ENCODE assay signal across 20 cellular contexts in the genomic region with DNA sequence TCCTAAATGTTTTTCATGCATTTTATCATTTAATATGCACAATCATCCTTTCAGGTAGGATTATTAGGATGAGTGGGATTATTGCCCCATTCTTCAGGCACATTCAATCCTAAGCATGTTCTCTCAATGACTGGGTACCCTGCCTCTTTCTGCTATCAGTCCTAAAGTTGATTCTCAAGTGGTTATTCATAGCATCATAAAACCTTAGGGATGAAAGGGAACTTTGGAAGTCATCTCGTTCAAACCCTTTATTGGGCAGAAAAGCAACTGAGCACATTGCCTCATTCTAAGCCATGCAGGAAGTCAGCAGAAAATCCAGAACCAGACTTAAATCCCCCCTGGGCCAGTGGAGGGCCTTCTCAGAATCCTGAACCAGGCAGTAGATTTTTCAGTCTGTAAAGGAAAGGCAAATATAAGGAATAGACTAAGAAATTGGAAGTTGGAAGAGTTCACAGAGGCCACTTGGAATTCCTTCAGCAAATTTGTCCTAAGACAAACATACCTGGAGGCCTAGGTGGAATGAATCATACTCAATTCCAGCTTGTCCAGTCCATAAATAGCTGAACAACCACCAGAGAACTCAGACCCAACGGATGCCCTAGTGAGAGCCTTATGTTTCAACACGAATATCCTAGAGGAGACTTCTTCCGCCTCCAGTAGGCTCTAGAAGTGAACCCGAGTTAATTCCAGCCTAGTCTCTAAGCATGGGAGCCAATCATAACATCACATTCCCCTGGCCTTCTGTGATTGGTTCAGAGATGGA.
DNase-seq lines count a peak whose midpoint lies in the region; ATAC-seq and TF ChIP-seq lines count a peak whose summit lies in the region.
"Had no signal": no experiment of that assay in that cellular context is flagged by ENCODE, and none has a peak within 500 bp of the region (broad histone marks: within the 10 kb centered on the region; RNA-seq: fewer than 3 reads in every experiment).

No MANE protein-coding gene starts in this region.

- H3K27ac ChIP-seq in 22Rv1, result peak overlapping the region; percentile 34; the same call in 1 of the 2 replicates
- no peak overlapping the region for H3K27ac ChIP-seq in PC-3 (ENCODE audit: low read length)
- H3K27ac ChIP-seq in lung (ENCODE audit: low read depth in 1 of 2, low read length in 1 of 2), result peak overlapping the region; percentile 56 to 65
- H3K27ac ChIP-seq: SJCRH30 had no signal

- peak; percentile 45 for DNase-seq in PC-3
- peak; percentile 71 for DNase-seq in epithelial cell of esophagus (ENCODE audit: low read depth)
- DNase-seq in lung (ENCODE audit: low spot score), result no peak
- DNase-seq in activated T-cell treated with anti-CD3 and anti-CD28 coated beads, Interleukin-2, amount 50 U/mL, for 1 hour, result no peak
- no peak for DNase-seq in LoVo (ENCODE audit: low spot score)
- no peak for DNase-seq in germinal center (ENCODE audit: low spot score)
- DNase-seq in NCI-H1105 treated with DMSO at 0.1 percent for 48 hours (lab: John Stamatoyannopoulos, UW), result no peak
- DNase-seq: C1 segment of cervical spinal cord, EL, GOT3, KG1, MG63, NCI-H1092 treated with DMSO at 0.1 percent for 48 hours, NCI-H1694, NCI-H2107, NCI-H2227 treated with DMSO at 0.1 percent for 48 hours, NCI-H524, SJCRH30 had no signal

- no peaks in the 10 kb centered on the region for H3K79me2 ChIP-seq in PC-3 (ENCODE audit: low read length)

- H3K4me1 ChIP-seq in PC-3 (ENCODE audit: insufficient read depth, low read length) (0 out of 2 replicates have a peak, but pooled peaks cover 3% of the 10 kb centered on the region), lung (ENCODE audit: control insufficient read depth in 2 of 2, insufficient read depth in 2 of 2, low read length in 2 of 2) (peaks cover 0 to 20% of the 10 kb centered on the region in 2 donors)
- H3K4me1 ChIP-seq: SJCRH30 had no signal

- TF ChIP-seq CTCF in 22Rv1 (IDR thresholded peaks at IDR 0.05) (no peak), PC-3 (conservative IDR thresholded peaks at IDR 0.05; ENCODE audit: low read depth, low read length) (no peak), epithelial cell of esophagus (IDR thresholded peaks at IDR 0.05; ENCODE audit: insufficient read depth, low read depth, low read length, missing control alignments) (no peak), lung (IDR thresholded peaks at IDR 0.05; ENCODE audit: control extremely low read depth, extremely low read depth) (no peak)

- H3K4me2 ChIP-seq in PC-3 (ENCODE audit: low read length), result no peak overlapping the region

- no peak overlapping the region for H3K9ac ChIP-seq in PC-3 (ENCODE audit: low read length)

- H3K36me3 ChIP-seq in PC-3 (ENCODE audit: low read depth, low read length) (no peaks in the 10 kb centered on the region), lung (ENCODE audit: control insufficient read depth in 2 of 2, insufficient read depth in 2 of 2, low read length in 2 of 2) (no peaks in the 10 kb centered on the region)
- H3K36me3 ChIP-seq: MG63, SJCRH30 had no signal

- H3K9me2 ChIP-seq in PC-3 (replicated peaks; ENCODE audit: low read length), result no peaks in the 10 kb centered on the region

- H2AFZ ChIP-seq in PC-3 (ENCODE audit: low read length), result no peak overlapping the region

- CTCF ChIA-PET in PC-3 (lab: Charles Lee), result no interaction called here

- ATAC-seq in PC-3 (no peak), lung (ENCODE audit: insufficient read depth, low FRiP score) (peak; percentile 64)
- ATAC-seq: HepG2 had no signal

- H3K9me3 ChIP-seq in PC-3 (ENCODE audit: low read length), result no peaks in the 10 kb centered on the region
- H3K9me3 ChIP-seq in lung (ENCODE audit: control insufficient read depth in 2 of 2, insufficient read depth in 1 of 2, low read length in 1 of 2), result no peaks in the 10 kb centered on the region
- H3K9me3 ChIP-seq: MG63, SJCRH30 had no signal

- no peak overlapping the region for H3K4me3 ChIP-seq in PC-3 (ENCODE audit: low read length)
- H3K4me3 ChIP-seq in epithelial cell of esophagus (ENCODE audit: low read length), result no peak overlapping the region
- H3K4me3 ChIP-seq in lung, result no peak overlapping the region
- H3K4me3 ChIP-seq: MG63, SJCRH30 had no signal

- POLR2A ChIA-PET in PC-3 (lab: Charles Lee; ENCODE audit: unreplicated experiment), result no interaction called here

- intact Hi-C loops in PC-3 (cut with micrococcal nuclease), result no loop called here

- H4K20me1 ChIP-seq in PC-3 (ENCODE audit: low read length), result no peaks in the 10 kb centered on the region

- H3F3A ChIP-seq in PC-3 (ENCODE audit: low read length, unreplicated experiment), result no peaks in the 10 kb centered on the region

- 0 out of 2 replicates have a peak, but pooled peaks cover 3% of the 10 kb centered on the region for H3K27me3 ChIP-seq in PC-3 (ENCODE audit: low read length)
- H3K27me3 ChIP-seq in lung (ENCODE audit: control insufficient read depth, insufficient read depth), result no peaks in the 10 kb centered on the region
- H3K27me3 ChIP-seq: MG63, SJCRH30 had no signal

- BruUV-seq in PC-3 (replicated peaks; lab: Mats Ljungman, UMichigan), result no TSS peak

- WGBS in lung, 2 donors, result 68 to 82% methylated on average over 5 of the region's 5 CpGs

Comparison
In these comparisons a context has a peak if more than half of its experiments do, and no peak if none do; other contexts are left out.
1. DNase-seq: peak in PC-3 (single experiment) and epithelial cell of esophagus (single experiment); none in lung (single experiment), activated T-cell treated with anti-CD3 and anti-CD28 coated beads, Interleukin-2, amount 50 U/mL, for 1 hour (single experiment), LoVo (single experiment), germinal center (single experiment) and NCI-H1105 treated with DMSO at 0.1 percent for 48 hours (single experiment).